ENCODE assay signal across 8 cellular contexts in the genomic region with DNA sequence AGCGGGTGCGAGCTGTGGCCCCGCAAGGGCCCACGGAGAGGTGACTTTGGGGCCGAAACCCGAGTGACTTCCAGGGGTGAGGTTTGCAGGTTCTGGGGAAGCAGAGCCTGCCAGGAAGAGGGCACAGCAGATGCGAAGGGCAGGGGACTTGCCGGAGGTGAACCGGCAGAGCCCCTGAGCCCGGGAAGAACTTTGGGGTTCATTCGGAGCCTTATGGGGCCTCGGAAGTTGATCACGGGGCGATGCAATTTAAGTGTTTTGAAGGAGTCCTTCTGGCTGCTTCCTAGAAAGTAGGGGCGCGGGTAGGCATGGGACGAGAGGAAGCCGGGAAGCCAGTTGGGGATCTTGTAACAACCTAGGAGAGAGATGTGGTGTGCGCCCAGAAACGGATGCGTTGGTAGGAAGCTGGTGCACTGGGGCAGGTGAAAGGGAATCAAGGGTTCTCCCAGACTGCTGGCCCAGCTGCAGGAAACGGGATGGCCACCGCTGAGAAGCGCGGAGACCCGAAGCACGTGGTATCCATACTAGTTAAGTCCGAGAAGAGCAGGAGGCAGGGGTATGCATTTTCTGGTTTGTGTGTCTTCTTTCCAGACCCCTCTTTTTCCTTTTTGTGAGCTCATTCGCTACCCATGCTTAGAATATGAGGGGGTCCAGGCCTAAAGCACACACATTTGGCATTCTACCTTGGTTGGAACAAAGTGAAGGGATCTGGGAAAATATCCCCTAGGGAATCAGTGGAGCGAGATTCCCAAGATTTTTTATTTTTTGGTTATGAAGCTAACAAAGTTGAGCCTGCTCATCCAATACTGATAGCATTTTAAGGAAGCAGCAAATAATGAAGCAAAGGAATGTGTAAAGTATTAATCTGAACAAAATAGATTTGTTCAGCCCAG. TPM values are rescaled to one million over a fixed set of nuclear protein-coding genes. Genes with fewer than 3 reads are reported as not detected.
DNase-seq lines count a peak whose midpoint lies in the region; ATAC-seq and TF ChIP-seq lines count a peak whose summit lies in the region.

No MANE protein-coding gene starts in this region.

- H3K36me3 ChIP-seq in esophagus (ENCODE audit: control insufficient read depth in 2 of 2, insufficient read depth in 2 of 2, low read length in 1 of 2), result peaks cover 0 to 4% of the 10 kb centered on the region in 2 donors

- DNase-seq in activated CD8-positive, alpha-beta memory T cell treated with anti-CD3 and anti-CD28 coated beads for 24 hours, result peak; percentile 74
- no peak for DNase-seq in activated CD8-positive, alpha-beta memory T cell treated with anti-CD3 and anti-CD28 coated beads, Interleukin-2, amount 50 U/mL, for 4 hours
- peak; percentile 36 for DNase-seq in HEK293T (ENCODE audit: extremely low spot score)
- peak; percentile 50 for DNase-seq in NCI-H146 treated with DMSO at 0.1 percent for 48 hours (lab: John Stamatoyannopoulos, UW; ENCODE audit: unreplicated experiment)
- peak; percentile 75 for DNase-seq in activated CD4-positive, alpha-beta T cell treated with anti-CD3 and anti-CD28 coated beads, Interleukin-2, amount 10 ng/mL, durations not matched to agents 24 days and 14 days
- DNase-seq in natural killer cell, result no peak
- no peak for DNase-seq in OCI-M2 (lab: John Stamatoyannopoulos, UW; ENCODE audit: unreplicated experiment)

- peaks cover 7% of the 10 kb centered on the region for H3K9me3 Mint-ChIP-seq in activated CD4-positive, alpha-beta T cell treated with anti-CD3 and anti-CD28 coated beads, Interleukin-2, amount 10 ng/mL, durations not matched to agents 24 days and 14 days
- H3K9me3 Mint-ChIP-seq in natural killer cell, result peaks cover 0 to 2% of the 10 kb centered on the region in 2 donors

- no peaks in the 10 kb centered on the region for H3K4me1 ChIP-seq in esophagus (ENCODE audit: control insufficient read depth in 2 of 2, insufficient read depth in 2 of 2, low read length in 1 of 2)

- ATAC-seq in natural killer cell, result peak in 1 of 3 donors; percentile 0

- H3K4me3 Mint-ChIP-seq in activated CD4-positive, alpha-beta T cell treated with anti-CD3 and anti-CD28 coated beads, Interleukin-2, amount 10 ng/mL, durations not matched to agents 24 days and 14 days, result peak overlapping the region; percentile 91
- H3K4me3 Mint-ChIP-seq in natural killer cell, result peak overlapping the region; percentile 89

- H3K27ac Mint-ChIP-seq in activated CD4-positive, alpha-beta T cell treated with anti-CD3 and anti-CD28 coated beads, Interleukin-2, amount 10 ng/mL, durations not matched to agents 24 days and 14 days, result peak overlapping the region; percentile 95
- H3K27ac Mint-ChIP-seq in natural killer cell, result peak overlapping the region; percentile 84 to 93

- no peaks in the 10 kb centered on the region for H3K27me3 ChIP-seq in esophagus (ENCODE audit: control insufficient read depth in 1 of 2, insufficient read depth in 2 of 2, low read length in 2 of 2)

- no peak for TF ChIP-seq CTCF in natural killer cell (IDR thresholded peaks at IDR 0.05)

- peaks cover 4% of the 10 kb centered on the region for H3K27me3 Mint-ChIP-seq in activated CD4-positive, alpha-beta T cell treated with anti-CD3 and anti-CD28 coated beads, Interleukin-2, amount 10 ng/mL, durations not matched to agents 24 days and 14 days
- H3K27me3 Mint-ChIP-seq in natural killer cell (ENCODE audit: low read depth in 2 of 2), result peaks cover 0 to 6% of the 10 kb centered on the region in 2 donors

- WGBS in esophagus, 2 donors, result 3% methylated on average over 30 of the region's 30 CpGs

- POLR2A ChIA-PET in HEK293T (lab: Yijun Ruan, JAX), result interaction anchor here (0.6 to 2.0 kb wide), 17 partner anchors 9 to 203 kb away, joined by 3 to 8 read pairs (median 4); no protein-coding TSS in a partner anchor

- no peaks in the 10 kb centered on the region for H3K9me3 ChIP-seq in esophagus (ENCODE audit: control insufficient read depth in 2 of 2, insufficient read depth in 1 of 2, low read depth in 1 of 2, low read length in 1 of 2)

- CTCF ChIA-PET in HEK293T (lab: Yijun Ruan, JAX), result no interaction called here

- peak overlapping the region; percentile 77 to 81 for H3K4me3 ChIP-seq in esophagus (ENCODE audit: low read depth in 1 of 2, low read length in 2 of 2)

- H3K36me3 Mint-ChIP-seq in activated CD4-positive, alpha-beta T cell treated with anti-CD3 and anti-CD28 coated beads, Interleukin-2, amount 10 ng/mL, durations not matched to agents 24 days and 14 days (ENCODE audit: low read depth), result peaks cover 50% of the 10 kb centered on the region
- peaks cover 5% of the 10 kb centered on the region for H3K36me3 Mint-ChIP-seq in natural killer cell

- peak overlapping the region; percentile 65 to 86 for H3K27ac ChIP-seq in esophagus (ENCODE audit: low read depth in 2 of 2, low read length in 1 of 2)

- intact Hi-C loops in activated CD4-positive, alpha-beta T cell treated with anti-CD3 and anti-CD28 coated beads, Interleukin-2, amount 10 ng/mL, durations not matched to agents 24 days and 14 days (cut with micrococcal nuclease), result loop anchor here (1.0 to 5.0 kb wide), 6 partner anchors 34 to 364 kb away; a partner anchor contains a TSS
- intact Hi-C loops in natural killer cell (cut with micrococcal nuclease), result loop anchor here (2.0 to 10.0 kb wide), 3 partner anchors 95 to 157 kb away; a partner anchor contains a TSS

- peaks cover 50% of the 10 kb centered on the region for H3K4me1 Mint-ChIP-seq in activated CD4-positive, alpha-beta T cell treated with anti-CD3 and anti-CD28 coated beads, Interleukin-2, amount 10 ng/mL, durations not matched to agents 24 days and 14 days
- H3K4me1 Mint-ChIP-seq in natural killer cell, result peaks cover 30 to 32% of the 10 kb centered on the region in 2 donors

TF ChIP-seq in HEK293T, 16 proteins besides CTCF, POLR2A, EP300 and RAD21:
- no peak for TF ChIP-seq LEF1 (IDR thresholded peaks at IDR 0.05; ENCODE audit: borderline replicate concordance)
- no peak for TF ChIP-seq TARDBP (IDR thresholded peaks at IDR 0.05)
- TF ChIP-seq L3MBTL2 (conservative IDR thresholded peaks at IDR 0.05), result peak; percentile 89

RNA-seq across cellular contexts. Expression of a gene that starts 0.8 kb away (rescaled TPM):
- 109 TPM in 2 replicates for total RNA-seq in activated CD4-positive, alpha-beta T cell treated with anti-CD3 and anti-CD28 coated beads, Interleukin-2, amount 10 ng/mL, durations not matched to agents 24 days and 14 days
- 1 to 10 TPM; 6.3 to 6.6 TPM for polyA plus RNA-seq in esophagus
- total RNA-seq in natural killer cell, result 10 to 100 TPM; 16.3 to 24.6 (median 20.1) TPM

RNA-seq across cellular contexts. Expression of a gene that starts 38.6 kb away (rescaled TPM):
- total RNA-seq in activated CD4-positive, alpha-beta T cell treated with anti-CD3 and anti-CD28 coated beads, Interleukin-2, amount 10 ng/mL, durations not matched to agents 24 days and 14 days, result 0.07 and 0.26 TPM in 2 replicates
- polyA plus RNA-seq in esophagus, result under 1 TPM; 0.09 to 0.12 TPM
- not detected for total RNA-seq in natural killer cell

Comparison
In these comparisons a context has a peak if more than half of its experiments do, and no peak if none do; other contexts are left out.
1. DNase-seq: peak in activated CD8-positive, alpha-beta memory T cell treated with anti-CD3 and anti-CD28 coated beads for 24 hours (single experiment), HEK293T (single experiment), NCI-H146 treated with DMSO at 0.1 percent for 48 hours (single experiment) and activated CD4-positive, alpha-beta T cell treated with anti-CD3 and anti-CD28 coated beads, Interleukin-2, amount 10 ng/mL, durations not matched to agents 24 days and 14 days (single experiment); none in activated CD8-positive, alpha-beta memory T cell treated with anti-CD3 and anti-CD28 coated beads, Interleukin-2, amount 50 U/mL, for 4 hours (single experiment), natural killer cell (single experiment) and OCI-M2 (single experiment).